20 cellular contexts compared by ENCODE assay signal in the genomic region with DNA sequence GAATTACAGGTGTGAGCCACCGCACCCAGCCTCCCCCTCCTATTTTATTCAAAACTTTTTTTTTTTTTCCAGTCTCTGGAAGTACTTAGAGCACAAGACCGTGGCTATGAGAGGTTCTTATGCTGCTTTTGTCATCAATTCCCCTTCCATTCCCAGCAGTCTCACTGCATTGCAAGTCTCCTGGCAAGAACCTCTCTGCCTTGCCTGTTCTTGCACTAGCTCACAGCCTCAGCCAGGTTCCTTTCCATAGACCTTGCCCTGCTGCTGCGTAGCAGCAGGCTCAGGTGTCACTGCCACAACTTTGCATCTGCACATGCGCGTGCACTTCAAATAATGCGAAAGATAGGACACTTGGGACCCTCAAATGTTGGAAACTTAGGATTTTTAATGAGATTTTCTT. TPM values are rescaled to one million over a fixed set of nuclear protein-coding genes. Genes with fewer than 3 reads are reported as not detected.
DNase-seq lines count a peak whose midpoint lies in the region; ATAC-seq and TF ChIP-seq lines count a peak whose summit lies in the region.
"Had no signal": no experiment of that assay in that cellular context is flagged by ENCODE, and none has a peak within 500 bp of the region (broad histone marks: within the 10 kb centered on the region; RNA-seq: fewer than 3 reads in every experiment).

No MANE protein-coding gene starts in this region.

- BruUV-seq in MCF 10A (replicated peaks; lab: Mats Ljungman, UMichigan): no TSS peak
- no TSS peak for BruUV-seq in mammary epithelial cell (replicated peaks; lab: Mats Ljungman, UMichigan)

- no peaks in the 10 kb centered on the region for H3K27me3 Mint-ChIP-seq in MCF 10A (ENCODE audit: insufficient read depth, unreplicated experiment)

- ATAC-seq in psoas muscle (no peak), HG02588 (IDR thresholded peaks at IDR 0.05; ENCODE audit: unreplicated experiment) (no peak)
- ATAC-seq: GM23338 had no signal

- no peaks in the 10 kb centered on the region for H3K9me3 Mint-ChIP-seq in MCF 10A (ENCODE audit: unreplicated experiment)
- H3K9me3 Mint-ChIP-seq: GM23338 had no signal

- H3K36me3 ChIP-seq in mammary epithelial cell (ENCODE audit: insufficient read depth, low read length) (peaks cover 2% of the 10 kb centered on the region), psoas muscle (ENCODE audit: insufficient read depth in 1 of 2, low read depth in 1 of 2) (peaks cover 11 to 99% of the 10 kb centered on the region in 2 donors), trophoblast cell (ENCODE audit: control insufficient read depth in 1 of 2, insufficient read depth in 2 of 2, low read length in 2 of 2) (peaks cover 26 to 29% of the 10 kb centered on the region in 2 experiments)

- no peak overlapping the region for H3K4ac ChIP-seq in trophoblast cell (ENCODE audit: low read depth, low read length)

- TF ChIP-seq CTCF in MCF 10A (IDR thresholded peaks at IDR 0.05; ENCODE audit: unreplicated experiment): no peak
- TF ChIP-seq CTCF in mammary epithelial cell (conservative IDR thresholded peaks at IDR 0.05 in 1 of 2, IDR thresholded peaks at IDR 0.05 in 1 of 2; ENCODE audit: extremely low read depth in 1 of 2, insufficient read depth in 1 of 2, low read depth in 1 of 2, low read length in 2 of 2): no peak
- no peak for TF ChIP-seq CTCF in psoas muscle (IDR thresholded peaks at IDR 0.05)

- POLR2A ChIA-PET in MCF 10A (lab: Yijun Ruan, JAX): interaction anchor here (0.6 to 3.3 kb wide), 4 partner anchors 14 to 159 kb away, joined by 3 to 25 read pairs (median 6); a partner anchor contains a TSS

- no peaks in the 10 kb centered on the region for H4K20me1 ChIP-seq in mammary epithelial cell (ENCODE audit: insufficient read depth, low read length)

- H2AFZ ChIP-seq in mammary epithelial cell (ENCODE audit: low read depth, low read length): no peak overlapping the region
- no peak overlapping the region for H2AFZ ChIP-seq in trophoblast cell (ENCODE audit: insufficient read depth, low read length, poor library complexity)
- H2AFZ ChIP-seq: GM23338 had no signal

- H2BK5ac ChIP-seq in trophoblast cell (ENCODE audit: low read depth, low read length, poor library complexity): no peak overlapping the region

- no peaks in the 10 kb centered on the region for H3K27me3 ChIP-seq in mammary epithelial cell (ENCODE audit: insufficient read depth, low read length)
- no peaks in the 10 kb centered on the region for H3K27me3 ChIP-seq in psoas muscle (ENCODE audit: insufficient read depth in 3 of 3, low read length in 2 of 3)
- H3K27me3 ChIP-seq in trophoblast cell (ENCODE audit: insufficient read depth, low read length): no peaks in the 10 kb centered on the region

- CTCF ChIA-PET in MCF 10A (lab: Yijun Ruan, JAX) (interaction anchor here (0.6 to 1.1 kb wide), 3 partner anchors 53 to 150 kb away, joined by 3 to 4 read pairs (median 3); no protein-coding TSS in a partner anchor), mammary epithelial cell (lab: Charles Lee; ENCODE audit: low non-redundant PET) (no interaction called here)

- H2AK5ac ChIP-seq in trophoblast cell (ENCODE audit: low read length): no peak overlapping the region

- H3K4me1 ChIP-seq in mammary epithelial cell (ENCODE audit: insufficient read depth, low read length) (peaks cover 3% of the 10 kb centered on the region), psoas muscle (no peaks in the 10 kb centered on the region), trophoblast cell (ENCODE audit: control insufficient read depth in 1 of 2, insufficient read depth in 2 of 2, low read length in 2 of 2) (no peaks in the 10 kb centered on the region)

- no peaks in the 10 kb centered on the region for H3K9me3 ChIP-seq in mammary epithelial cell (replicated peaks; ENCODE audit: insufficient read depth, low read length)
- H3K9me3 ChIP-seq in psoas muscle: no peaks in the 10 kb centered on the region
- no peaks in the 10 kb centered on the region for H3K9me3 ChIP-seq in trophoblast cell (ENCODE audit: insufficient read depth, low read depth, low read length)

- no peak overlapping the region for H4K8ac ChIP-seq in trophoblast cell (ENCODE audit: low read depth, low read length)

- H3K4me2 ChIP-seq in mammary epithelial cell (ENCODE audit: insufficient read depth, low read depth, low read length) (no peak overlapping the region), trophoblast cell (ENCODE audit: low read length) (no peak overlapping the region)
- H3K4me2 ChIP-seq: GM23338 had no signal

- H3K14ac ChIP-seq in trophoblast cell (ENCODE audit: low read length): no peak overlapping the region

- H3K79me2 ChIP-seq in mammary epithelial cell (ENCODE audit: insufficient read depth, low read length) (no peaks in the 10 kb centered on the region), trophoblast cell (ENCODE audit: control insufficient read depth, insufficient read depth, low read length, poor library complexity) (no peaks in the 10 kb centered on the region)

- H3K4me3 ChIP-seq in mammary epithelial cell (replicated peaks in 1 of 3; ENCODE audit: insufficient read depth in 1 of 3, low read depth in 2 of 3, low read length in 3 of 3) (no peak overlapping the region), psoas muscle (no peak overlapping the region), trophoblast cell (ENCODE audit: low read depth, low read length) (no peak overlapping the region)
- H3K4me3 ChIP-seq: GM23338 had no signal

- 96% methylated on average over 5 of the region's 6 CpGs for WGBS in mammary epithelial cell (ENCODE audit: low coverage, missing lambda C conversion rate)
- WGBS in psoas muscle, 3 donors: 92 to 96% (median 95%) methylated on average over 6 of the region's 6 CpGs
- no CpG with 5 or more reads among the region's 6 CpGs for WGBS in trophoblast cell (ENCODE audit: extremely low coverage, insufficient coverage, insufficient read length)

- peaks cover 89% of the 10 kb centered on the region for H3K36me3 Mint-ChIP-seq in MCF 10A (ENCODE audit: insufficient read depth, unreplicated experiment)

- H3K79me1 ChIP-seq in trophoblast cell (ENCODE audit: low read length): no peaks in the 10 kb centered on the region

- H3K18ac ChIP-seq in trophoblast cell (ENCODE audit: low read length): no peak overlapping the region

- H2BK12ac ChIP-seq in trophoblast cell (ENCODE audit: low read length): no peak overlapping the region

- H4K91ac ChIP-seq in trophoblast cell (ENCODE audit: low read depth, low read length): no peak overlapping the region

- H3K4me3 Mint-ChIP-seq in MCF 10A (ENCODE audit: unreplicated experiment): no peak overlapping the region
- H3K4me3 Mint-ChIP-seq: GM23338 had no signal

- in situ Hi-C loops in mammary epithelial cell (cut with MboI; ENCODE audit: low sequenced_read_pairs in 2 of 2): no loop called here

- H3K27ac ChIP-seq in mammary epithelial cell (ENCODE audit: insufficient read depth, low read depth, low read length) (no peak overlapping the region), epithelial cell of prostate (peak overlapping the region; percentile 88), psoas muscle (peak overlapping the region; percentile 2), trophoblast cell (ENCODE audit: low read depth, low read length) (no peak overlapping the region)
- H3K27ac ChIP-seq: 22Rv1 had no signal

- DNase-seq in MCF 10A (ENCODE audit: unreplicated experiment): no peak
- no peak for DNase-seq in mammary epithelial cell
- no peak for DNase-seq in epithelial cell of prostate (ENCODE audit: low read depth, low spot score)
- DNase-seq in psoas muscle: no peak
- DNase-seq in trophoblast cell: no peak
- no peak for DNase-seq in NCI-H524 (lab: John Stamatoyannopoulos, UW)
- DNase-seq in globus pallidus (ENCODE audit: low spot score): no peak
- DNase-seq: COR-L47, DMS153, GDM1, HCEC 1CT, NCI-H1105 treated with DMSO at 0.1 percent for 48 hours, NCI-H1694, NCI-H2081 treated with DMSO at 0.1 percent for 48 hours, NCI-H510A, NCI-H774, SIG-M5 had no signal

- dilution Hi-C loops in mammary epithelial cell (cut with HindIII; ENCODE audit: low sequenced_read_pairs): loop anchor here (5.0 kb wide), 1 partner anchor 53 kb away; no protein-coding TSS in a partner anchor

- H3K27ac Mint-ChIP-seq in MCF 10A (ENCODE audit: low read depth, unreplicated experiment): peak overlapping the region; percentile 83
- H3K27ac Mint-ChIP-seq: GM23338 had no signal

- H3K23ac ChIP-seq in trophoblast cell (ENCODE audit: low read length): no peak overlapping the region

- no peak overlapping the region for H3K9ac ChIP-seq in mammary epithelial cell (ENCODE audit: insufficient read depth, low read length)
- H3K9ac ChIP-seq in trophoblast cell (ENCODE audit: low read length): no peak overlapping the region

- peaks cover 13% of the 10 kb centered on the region for H3K4me1 Mint-ChIP-seq in MCF 10A (ENCODE audit: insufficient read depth, unreplicated experiment)
- H3K4me1 Mint-ChIP-seq: GM23338 had no signal

- intact Hi-C loops in MCF 10A (cut with micrococcal nuclease) (no loop called here), mammary epithelial cell (cut with micrococcal nuclease) (no loop called here), psoas muscle (cut with DNase I) (loop anchor here (5.0 to 10.0 kb wide), 2 partner anchors 38 to 241 kb away; no protein-coding TSS in a partner anchor)

- no peak overlapping the region for H4K12ac ChIP-seq in trophoblast cell (ENCODE audit: low read depth, low read length)

- H2BK120ac ChIP-seq in trophoblast cell (ENCODE audit: insufficient read depth, low read length, poor library complexity): no peak overlapping the region

RNA-seq across cellular contexts. Expression of a gene that starts 15.6 kb away (rescaled TPM):
- total RNA-seq in MCF 10A (2022): 56.0 and 60.5 TPM in 2 replicates
- 100 to 1,000 TPM in 1 of 2 donors, 10 to 100 TPM in 1; 57.0 to 102 TPM for total RNA-seq in mammary epithelial cell
- polyA plus RNA-seq in mammary epithelial cell: 31.5 TPM
- 149 TPM for polyA minus RNA-seq in mammary epithelial cell
- total RNA-seq in psoas muscle: 100 to 1,000 TPM in 2 of 4 donors, 10 to 100 TPM in 2; 41.1 to 116 (median 89.6) TPM
- polyA plus RNA-seq in psoas muscle: 10 to 100 TPM; 51.7 to 62.7 (median 61.0) TPM
- 62.3 and 70.2 TPM in 2 replicates for polyA plus RNA-seq in trophoblast cell (2013)

RNA-seq across cellular contexts. Expression of a gene that starts 51.2 kb away (rescaled TPM):
- total RNA-seq in MCF 10A (2022) (137 and 143 TPM in 2 replicates), mammary epithelial cell (100 to 1,000 TPM; 354 to 592 TPM), psoas muscle (100 to 1,000 TPM; 109 to 151 (median 128) TPM)
- polyA plus RNA-seq in mammary epithelial cell (249 TPM), psoas muscle (10 to 100 TPM; 69.5 to 92.6 (median 92.0) TPM)
- 304 TPM for polyA minus RNA-seq in mammary epithelial cell
- 41.6 and 44.0 TPM in 2 replicates for polyA plus RNA-seq in trophoblast cell (2013)

Comparison
In these comparisons a context has a peak if more than half of its experiments do, and no peak if none do; other contexts are left out.
1. H3K27ac ChIP-seq: peak in epithelial cell of prostate (single experiment) and psoas muscle (single experiment); none in mammary epithelial cell (single experiment) and trophoblast cell (single experiment).
2. intact Hi-C loops: an anchor here in psoas muscle (5.0 to 10.0 kb wide); none called in MCF 10A and mammary epithelial cell.